ENCODE assay signal across 8 cellular contexts in the genomic region with DNA sequence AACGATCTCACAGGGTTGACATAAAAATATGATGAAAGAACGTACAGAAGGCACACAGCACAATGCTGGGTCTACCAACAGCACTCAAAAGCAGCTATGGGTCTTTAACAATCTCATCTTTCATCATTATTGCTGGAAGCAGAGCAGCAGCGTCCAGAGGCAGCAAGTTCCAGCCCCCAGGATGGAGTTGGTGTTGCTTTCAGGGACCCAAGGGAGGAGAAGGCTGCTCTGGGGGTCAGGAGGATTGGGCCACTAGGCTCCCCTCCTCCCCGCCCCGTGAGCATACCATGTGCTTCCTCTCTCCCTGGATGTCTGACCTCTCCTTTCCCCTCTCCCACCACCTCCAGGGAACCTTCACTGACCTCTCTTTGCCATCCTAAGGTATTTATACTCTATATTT. TPM values are rescaled to one million over a fixed set of nuclear protein-coding genes. Genes with fewer than 3 reads are reported as not detected.
DNase-seq lines count a peak whose midpoint lies in the region; ATAC-seq and TF ChIP-seq lines count a peak whose summit lies in the region.

No MANE protein-coding gene starts in this region.

- peak overlapping the region; percentile 49 for H3K4me3 Mint-ChIP-seq in Calu3 (ENCODE audit: low read depth, unreplicated experiment)

- H3K9me3 ChIP-seq in SJSA1 (replicated peaks) (no peaks in the 10 kb centered on the region), psoas muscle (no peaks in the 10 kb centered on the region)

- H3K4me1 ChIP-seq in SJSA1 (replicated peaks), result peaks cover 65% of the 10 kb centered on the region
- peaks cover 65% of the 10 kb centered on the region for H3K4me1 ChIP-seq in psoas muscle

- intact Hi-C loops in Calu3 (cut with micrococcal nuclease; ENCODE audit: unreplicated experiment), result loop anchor here (2.0 kb wide), 1 partner anchor 31 kb away; no protein-coding TSS in a partner anchor
- intact Hi-C loops in psoas muscle (cut with DNase I), result no loop called here

- H3K36me3 ChIP-seq in SJSA1 (peaks cover 58% of the 10 kb centered on the region), psoas muscle (ENCODE audit: insufficient read depth in 1 of 2, low read depth in 1 of 2) (peaks cover 0 to 37% of the 10 kb centered on the region in 2 donors)

- CTCF ChIA-PET in Calu3 (lab: Charles Lee), result interaction anchor here (0.6 to 2.1 kb wide), 4 partner anchors 9 to 310 kb away, joined by 3 to 11 read pairs (median 6); partner anchors contain the start of genes KCTD10 and UBE3B

- H3K27me3 ChIP-seq in SJSA1 (replicated peaks), result no peaks in the 10 kb centered on the region
- no peaks in the 10 kb centered on the region for H3K27me3 ChIP-seq in psoas muscle (ENCODE audit: insufficient read depth in 3 of 3, low read length in 2 of 3)

- TF ChIP-seq CTCF in Calu3 (IDR thresholded peaks at IDR 0.05; ENCODE audit: unreplicated experiment) (no peak), fibroblast of the aortic adventitia (IDR thresholded peaks at IDR 0.05; ENCODE audit: insufficient read depth, low read length) (no peak), psoas muscle (IDR thresholded peaks at IDR 0.05) (no peak)

- TSS peak; percentile 96 for BruUV-seq in Calu3 (replicated peaks; lab: Mats Ljungman, UMichigan)

- peak overlapping the region; percentile 87 for H3K27ac Mint-ChIP-seq in Calu3 (ENCODE audit: unreplicated experiment)

- DNase-seq in Calu3, result no peak
- DNase-seq in SJSA1 (ENCODE audit: low read depth in 1 of 2, low spot score in 2 of 2), result no peak
- no peak for DNase-seq in fibroblast of the aortic adventitia (ENCODE audit: low read depth)
- peak in 1 of 2 donors; percentile 62 for DNase-seq in psoas muscle
- no peak for DNase-seq in NCI-H2196 treated with DMSO at 0.1 percent for 48 hours (lab: John Stamatoyannopoulos, UW; ENCODE audit: unreplicated experiment)
- DNase-seq in activated CD4-positive, alpha-beta T cell treated with anti-CD3 and anti-CD28 coated beads for 1 hour, result no peak
- no peak for DNase-seq in amniotic stem cell (lab: John Stamatoyannopoulos, UW)

- no peaks in the 10 kb centered on the region for H3K9me3 Mint-ChIP-seq in Calu3 (ENCODE audit: low read depth, unreplicated experiment)

- WGBS in psoas muscle, 3 donors, result 38 to 55% (median 49%) methylated on average over 5 of the region's 5 CpGs

- H3K27ac ChIP-seq in SJSA1 (peak overlapping the region; percentile 98), psoas muscle (peak overlapping the region; percentile 89)

- ATAC-seq in psoas muscle, result no peak
- no peak for ATAC-seq in HG03442 (IDR thresholded peaks at IDR 0.05; ENCODE audit: unreplicated experiment)

- H3K36me3 Mint-ChIP-seq in Calu3 (ENCODE audit: insufficient read depth, unreplicated experiment), result peaks cover 41% of the 10 kb centered on the region

- peaks cover 47% of the 10 kb centered on the region for H3K4me1 Mint-ChIP-seq in Calu3 (ENCODE audit: low read depth, unreplicated experiment)

- H3K4me3 ChIP-seq in SJSA1 (peak overlapping the region; percentile 15), fibroblast of the aortic adventitia (ENCODE audit: low read depth, low read length) (peak overlapping the region; percentile 51), psoas muscle (peak overlapping the region; percentile 31)

- H3K27me3 Mint-ChIP-seq in Calu3 (ENCODE audit: unreplicated experiment), result no peaks in the 10 kb centered on the region

RNA-seq across cellular contexts. Expression of gene KCTD10, which starts 13.3 kb away (rescaled TPM):
- 56.7 and 59.0 TPM in 2 replicates for total RNA-seq in Calu3 (2022)
- total RNA-seq in SJSA1 (2014; rRNA removed; shearing (Covaris generic)), result 25.2 and 33.0 TPM in 2 replicates
- total RNA-seq in fibroblast of the aortic adventitia (ENCODE audit: low replicate concordance), result 90.9 and 91.7 TPM in 2 replicates
- total RNA-seq in psoas muscle, result 10 to 100 TPM; 13.0 to 21.8 (median 17.9) TPM
- 10 to 100 TPM in 2 of 3 donors, 1 to 10 TPM in 1; 7.4 to 16.0 (median 11.6) TPM for polyA plus RNA-seq in psoas muscle

RNA-seq across cellular contexts. Expression of gene UBE3B, which starts 13.7 kb away (rescaled TPM):
- total RNA-seq in Calu3 (2022) (48.6 and 59.2 TPM in 2 replicates), fibroblast of the aortic adventitia (ENCODE audit: low replicate concordance) (28.1 and 43.0 TPM in 2 replicates), psoas muscle (10 to 100 TPM; 41.7 to 50.8 (median 46.3) TPM)
- 3,976 and 4,080 TPM in 2 replicates for total RNA-seq in SJSA1 (2014; rRNA removed; shearing (Covaris generic))
- polyA plus RNA-seq in psoas muscle, result 10 to 100 TPM; 13.5 to 45.0 (median 14.4) TPM

Comparison
In these comparisons a context has a peak if more than half of its experiments do, and no peak if none do; other contexts are left out.
1. RNA of gene UBE3B, which starts 13.7 kb away (total RNA-seq): 3,976 to 4,080 TPM in SJSA1; 41.7 to 50.8 TPM in psoas muscle, 48.6 to 59.2 TPM in Calu3 and 28.1 to 43.0 TPM in fibroblast of the aortic adventitia; every median in the first group is over 10 times any median in the second.
2. Peak in every context shown above with its lines, with median percentiles within 50 percentile points of each other: H3K4me3 ChIP-seq.